8 cellular contexts compared by ENCODE assay signal in genomic region chr17:51165680-51166197, GRCh38. TPM values are rescaled to one million over a fixed set of nuclear protein-coding genes. Genes with fewer than 3 reads are reported as not detected.
DNase-seq lines count a peak whose midpoint lies in the region; ATAC-seq, FAIRE-seq and TF ChIP-seq lines count a peak whose summit lies in the region.

No MANE protein-coding gene starts in this region.

- H3K4me1 Mint-ChIP-seq in CD14-positive monocyte (peaks cover 23% of the 10 kb centered on the region), astrocyte (ENCODE audit: low read depth, unreplicated experiment) (peaks cover 27% of the 10 kb centered on the region)

- peaks cover 35% of the 10 kb centered on the region for H4K20me1 ChIP-seq in astrocyte (ENCODE audit: insufficient read depth, low read length)

- peak overlapping the region; percentile 88 for H2AFZ ChIP-seq in astrocyte (ENCODE audit: low read depth, low read length)

- H3K4me2 ChIP-seq in astrocyte (ENCODE audit: low read length), result peak overlapping the region; percentile 98

- peak overlapping the region; percentile 91 for H3K9ac ChIP-seq in astrocyte (ENCODE audit: low read length)

- no peaks in the 10 kb centered on the region for H3K9me3 ChIP-seq in MG63
- H3K9me3 ChIP-seq in astrocyte (ENCODE audit: insufficient read depth, low read depth, low read length), result no peaks in the 10 kb centered on the region

- FAIRE-seq in astrocyte (lab: Jason Lieb, UNC) (no peak), urothelium cell line (lab: Jason Lieb, UNC) (no peak)

- H3K27me3 Mint-ChIP-seq in CD14-positive monocyte (ENCODE audit: low read depth in 3 of 3), result peaks cover 0 to 2% (median 0%) of the 10 kb centered on the region in 3 donors
- no peaks in the 10 kb centered on the region for H3K27me3 Mint-ChIP-seq in astrocyte (ENCODE audit: low read depth, unreplicated experiment)

- H3K27ac ChIP-seq in astrocyte (ENCODE audit: low read depth, low read length), result peak overlapping the region; percentile 83

- no peaks in the 10 kb centered on the region for H3K27me3 ChIP-seq in MG63
- no peaks in the 10 kb centered on the region for H3K27me3 ChIP-seq in astrocyte (ENCODE audit: insufficient read depth, low read length)

- intact Hi-C loops in CD14-positive monocyte (cut with micrococcal nuclease), result no loop called here

- peak; percentile 33 for ATAC-seq in GM19395 (IDR thresholded peaks at IDR 0.05; ENCODE audit: unreplicated experiment)
- peak; percentile 41 for ATAC-seq in stimulated activated naive CD8-positive, alpha-beta T cell treated with anti-CD3 and anti-CD28 coated beads, Interleukin-15, Interleukin-2, amounts not matched to agents 100 U/mL and 50 U/mL, for 24 hours

- H3K4me3 ChIP-seq in MG63, result peak overlapping the region; percentile 99
- peak overlapping the region; percentile 73 for H3K4me3 ChIP-seq in astrocyte (ENCODE audit: insufficient read depth, low read depth, low read length)

- H3K4me3 Mint-ChIP-seq in CD14-positive monocyte (peak overlapping the region; percentile 92 to 99), astrocyte (ENCODE audit: unreplicated experiment) (peak overlapping the region; percentile 87)

- peaks cover 11% of the 10 kb centered on the region for H3K4me1 ChIP-seq in astrocyte (ENCODE audit: insufficient read depth, low read length)

- peak overlapping the region; percentile 89 to 97 (median 93) for H3K27ac Mint-ChIP-seq in CD14-positive monocyte
- H3K27ac Mint-ChIP-seq in astrocyte (ENCODE audit: unreplicated experiment), result peak overlapping the region; percentile 95

- DNase-seq in CD14-positive monocyte (ENCODE audit: low spot score), result no peak
- DNase-seq in MG63, result peak; percentile 51
- DNase-seq in astrocyte (ENCODE audit: low read depth), result peak; percentile 37
- peak; percentile 42 for DNase-seq in iris pigment epithelial cell (ENCODE audit: low read depth)
- peak; percentile 41 for DNase-seq in stimulated activated naive CD8-positive, alpha-beta T cell treated with anti-CD3 and anti-CD28 coated beads, Interleukin-15, Interleukin-2, amounts not matched to agents 100 U/mL and 50 U/mL, for 24 hours
- no peak for DNase-seq in urothelium cell line (ENCODE audit: low spot score)
- DNase-seq in GM20000 (ENCODE audit: low spot score), result no peak

- TF ChIP-seq CTCF in CD14-positive monocyte (IDR thresholded peaks at IDR 0.05), result no peak
- TF ChIP-seq CTCF in astrocyte (IDR thresholded peaks at IDR 0.05; ENCODE audit: insufficient read depth, low read depth, low read length), result no peak
- TF ChIP-seq CTCF in GM20000 (IDR thresholded peaks at IDR 0.05; ENCODE audit: extremely low read depth, missing control alignments), result no peak

- peaks cover 71% of the 10 kb centered on the region for H3K36me3 ChIP-seq in MG63
- peaks cover 36% of the 10 kb centered on the region for H3K36me3 ChIP-seq in astrocyte (ENCODE audit: insufficient read depth, low read length)

- no peaks in the 10 kb centered on the region for H3K9me3 Mint-ChIP-seq in CD14-positive monocyte
- no peaks in the 10 kb centered on the region for H3K9me3 Mint-ChIP-seq in astrocyte (ENCODE audit: unreplicated experiment)

- H3K79me2 ChIP-seq in astrocyte (ENCODE audit: insufficient read depth, low read length), result peaks cover 36% of the 10 kb centered on the region

- H3K36me3 Mint-ChIP-seq in CD14-positive monocyte, result peaks cover 43 to 46% of the 10 kb centered on the region in 2 donors
- H3K36me3 Mint-ChIP-seq in astrocyte (ENCODE audit: low read depth, unreplicated experiment), result peaks cover 25% of the 10 kb centered on the region

RNA-seq across cellular contexts. Expression of gene NME2, which starts 0.5 kb away (rescaled TPM):
- 100 to 1,000 TPM; 259 to 307 TPM for polyA plus RNA-seq in CD14-positive monocyte
- total RNA-seq in MG63 (2014; rRNA removed; shearing (Covaris generic); ENCODE audit: low replicate concordance), result 1,130 and 1,229 TPM in 2 replicates
- total RNA-seq in astrocyte, result 799 and 894 TPM in 2 replicates

RNA-seq across cellular contexts. Expression of gene NME1, which starts 12.4 kb away (rescaled TPM):
- 10 to 100 TPM; 20.8 to 51.4 TPM for polyA plus RNA-seq in CD14-positive monocyte
- total RNA-seq in MG63 (2014; rRNA removed; shearing (Covaris generic); ENCODE audit: low replicate concordance), result 786 and 881 TPM in 2 replicates
- total RNA-seq in astrocyte, result 222 and 236 TPM in 2 replicates

RNA-seq across cellular contexts. Expression of gene SPAG9, which starts 45.1 kb away (rescaled TPM):
- polyA plus RNA-seq in CD14-positive monocyte, result 1 to 10 TPM; 4.9 to 8.5 TPM
- total RNA-seq in MG63 (2014; rRNA removed; shearing (Covaris generic); ENCODE audit: low replicate concordance), result 53.8 and 65.5 TPM in 2 replicates
- 97.7 and 102 TPM in 2 replicates for total RNA-seq in astrocyte

Comparison
In these comparisons a context has a peak if more than half of its experiments do, and no peak if none do; other contexts are left out.
1. DNase-seq: peak in MG63 (single experiment), astrocyte (single experiment), iris pigment epithelial cell (single experiment) and stimulated activated naive CD8-positive, alpha-beta T cell treated with anti-CD3 and anti-CD28 coated beads, Interleukin-15, Interleukin-2, amounts not matched to agents 100 U/mL and 50 U/mL, for 24 hours (single experiment); none in CD14-positive monocyte (single experiment), urothelium cell line (single experiment) and GM20000 (single experiment).